In the genomic region with DNA sequence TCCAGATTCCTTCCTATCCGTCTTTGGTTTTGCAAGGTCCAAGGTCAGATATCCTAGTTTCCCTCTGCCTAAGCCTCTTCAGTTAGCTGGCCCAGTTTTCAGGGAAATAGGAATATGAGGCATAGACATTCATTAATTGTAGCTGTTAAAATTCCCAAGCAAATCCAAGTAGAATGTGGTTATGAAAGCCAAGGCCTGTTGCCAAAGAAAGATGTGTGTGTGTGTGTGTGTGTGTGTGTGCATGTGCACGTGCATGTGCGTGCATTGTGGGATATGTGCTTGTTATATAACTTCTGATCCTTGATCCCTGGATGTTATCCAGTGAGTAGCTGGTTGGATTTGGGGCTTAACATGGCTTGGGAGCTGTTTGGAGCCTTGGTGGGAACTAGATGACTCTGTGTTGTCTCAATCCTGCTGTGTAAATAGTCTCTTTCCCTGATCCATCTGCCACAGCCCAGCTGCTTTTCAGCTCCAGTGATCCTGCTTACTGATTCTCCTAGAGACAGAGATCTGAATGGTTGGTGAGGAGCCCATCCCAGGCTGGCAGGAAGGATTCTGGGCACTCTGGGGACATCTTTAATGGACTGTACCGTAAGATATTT, we compare ENCODE assay signal across 10 cellular contexts.
DNase-seq lines count a peak whose midpoint lies in the region; ATAC-seq and TF ChIP-seq lines count a peak whose summit lies in the region.
"Had no signal": no experiment of that assay in that cellular context is flagged by ENCODE, and none has a peak within 500 bp of the region (broad histone marks: within the 10 kb centered on the region; RNA-seq: fewer than 3 reads in every experiment).

No MANE protein-coding gene starts in this region.

- no peak overlapping the region for H3K4ac ChIP-seq in neuronal stem cell (ENCODE audit: low read length)

- no peak overlapping the region for H3K18ac ChIP-seq in neuronal stem cell (ENCODE audit: low read length)

- H4K8ac ChIP-seq in neuronal stem cell (ENCODE audit: low read depth, low read length): no peak overlapping the region

- in situ Hi-C loops in transverse colon (cut with MboI; ENCODE audit: low pct_ligation_motif_present in 1 of 4, low pct_unique_long_range_greater_than_20kb in 1 of 4, low sequenced_read_pairs in 3 of 4): no loop called here

- H3K4me1 Mint-ChIP-seq in CD8-positive, alpha-beta memory T cell: no peaks in the 10 kb centered on the region
- H3K4me1 Mint-ChIP-seq: IgD-negative memory B cell had no signal

- no peak overlapping the region for H3K27ac Mint-ChIP-seq in CD8-positive, alpha-beta memory T cell
- H3K27ac Mint-ChIP-seq: IgD-negative memory B cell had no signal

- H3K4me3 ChIP-seq in left lung (no peak overlapping the region), transverse colon (no peak overlapping the region), neuronal stem cell (ENCODE audit: low read length in 2 of 2) (no peak overlapping the region)
- no peak overlapping the region for H3K4me3 ChIP-seq in CD8-positive, alpha-beta memory T cell (ENCODE audit: low read length)

- peaks cover 2 to 14% of the 10 kb centered on the region in 2 donors for H3K27me3 Mint-ChIP-seq in CD8-positive, alpha-beta memory T cell

- H4K91ac ChIP-seq in neuronal stem cell (ENCODE audit: low read depth, low read length, poor library complexity): no peak overlapping the region

- no peak overlapping the region for H2BK15ac ChIP-seq in neuronal stem cell (ENCODE audit: low read length)

- H3K14ac ChIP-seq in neuronal stem cell (ENCODE audit: low read length): no peak overlapping the region

- H2BK5ac ChIP-seq in neuronal stem cell (ENCODE audit: low read length): no peak overlapping the region

- no peak overlapping the region for H3K9ac ChIP-seq in neuronal stem cell (ENCODE audit: low read depth, low read length, poor library complexity)

- no peak overlapping the region for H2BK12ac ChIP-seq in neuronal stem cell (ENCODE audit: low read length)

- CTCF ChIA-PET in CD8-positive, alpha-beta memory T cell (lab: Charles Lee): interaction anchor here (1.3 kb wide), 1 partner anchor 350 kb away, joined by 6 read pairs; no protein-coding TSS in a partner anchor

- WGBS in transverse colon (ENCODE audit: low coverage in 1 of 2), 2 donors: 25% methylated on average over 4 of the region's 4 CpGs; no CpG with 5 or more reads in 1 of the 2 donors
- WGBS in neuronal stem cell (ENCODE audit: extremely low coverage in 2 of 2, insufficient read length in 2 of 2, insufficient replicate concordance in 1 of 2), 2 donors: no CpG with 5 or more reads among the region's 4 CpGs

- H3K4me2 ChIP-seq in neuronal stem cell (ENCODE audit: insufficient read depth, low read length, poor library complexity, severe bottlenecking): no peak overlapping the region

- H3K27me3 ChIP-seq in left lung (no peaks in the 10 kb centered on the region), transverse colon (no peaks in the 10 kb centered on the region), neuronal stem cell (ENCODE audit: control insufficient read depth in 3 of 3, insufficient read depth in 3 of 3, low read depth in 1 of 3, low read length in 3 of 3) (peaks cover 0 to 5% (median 0%) of the 10 kb centered on the region in 3 experiments)
- no peaks in the 10 kb centered on the region for H3K27me3 ChIP-seq in CD8-positive, alpha-beta memory T cell (ENCODE audit: insufficient read depth, low read length, poor library complexity, severe bottlenecking)

- no peak overlapping the region for H3K23ac ChIP-seq in neuronal stem cell (ENCODE audit: low read depth, low read length, poor library complexity)

- TF ChIP-seq EP300 in transverse colon (IDR thresholded peaks at IDR 0.05; ENCODE audit: low read depth): no peak

- peak overlapping the region in 1 of 2 donors; percentile 30 for H3K27ac ChIP-seq in left lung
- H3K27ac ChIP-seq in transverse colon: peak overlapping the region; percentile 38 to 56 (median 48)
- H3K27ac ChIP-seq in neuronal stem cell (replicated peaks; ENCODE audit: low read length): no peak overlapping the region
- no peak overlapping the region for H3K27ac ChIP-seq in CD8-positive, alpha-beta memory T cell (ENCODE audit: low read depth, low read length)

- H3K4me1 ChIP-seq in left lung (no peaks in the 10 kb centered on the region), transverse colon (peaks cover 3 to 17% (median 5%) of the 10 kb centered on the region in 4 donors), neuronal stem cell (ENCODE audit: control insufficient read depth in 2 of 2, insufficient read depth in 1 of 2, low read depth in 1 of 2, low read length in 2 of 2) (peaks cover 0 to 3% of the 10 kb centered on the region in 2 donors)
- H3K4me1 ChIP-seq in CD8-positive, alpha-beta memory T cell (ENCODE audit: insufficient read depth, low read length): no peaks in the 10 kb centered on the region

- H3K9me3 Mint-ChIP-seq in CD8-positive, alpha-beta memory T cell: no peaks in the 10 kb centered on the region
- H3K9me3 Mint-ChIP-seq: IgD-negative memory B cell had no signal

- H3K36me3 ChIP-seq in left lung (no peaks in the 10 kb centered on the region), transverse colon (no peaks in the 10 kb centered on the region), neuronal stem cell (replicated peaks in 1 of 2; ENCODE audit: control insufficient read depth in 2 of 2, insufficient read depth in 2 of 2, low read length in 2 of 2) (no peaks in the 10 kb centered on the region)
- no peaks in the 10 kb centered on the region for H3K36me3 ChIP-seq in CD8-positive, alpha-beta memory T cell (ENCODE audit: insufficient read depth, low read length)

- no peak overlapping the region for H2AK5ac ChIP-seq in neuronal stem cell (ENCODE audit: low read depth, low read length)

- H3K9me3 ChIP-seq in left lung: no peaks in the 10 kb centered on the region
- H3K9me3 ChIP-seq in transverse colon: no peaks in the 10 kb centered on the region
- H3K9me3 ChIP-seq in neuronal stem cell (replicated peaks in 1 of 2; ENCODE audit: control insufficient read depth in 2 of 2, insufficient read depth in 1 of 2, low read depth in 1 of 2, low read length in 2 of 2): no peaks in the 10 kb centered on the region
- H3K9me3 ChIP-seq in CD8-positive, alpha-beta memory T cell (ENCODE audit: low read length): no peaks in the 10 kb centered on the region

- H3K79me1 ChIP-seq in neuronal stem cell (ENCODE audit: low read depth, low read length): no peaks in the 10 kb centered on the region

- H2AFZ ChIP-seq in neuronal stem cell (ENCODE audit: low read length): no peak overlapping the region

- POLR2A ChIA-PET in CD8-positive, alpha-beta memory T cell (lab: Charles Lee): no interaction called here

- H2BK120ac ChIP-seq in neuronal stem cell (ENCODE audit: low read depth, low read length): no peak overlapping the region

- H3K36me3 Mint-ChIP-seq in CD8-positive, alpha-beta memory T cell: no peaks in the 10 kb centered on the region

- TF ChIP-seq CTCF in left lung (IDR thresholded peaks at IDR 0.05) (no peak), transverse colon (IDR thresholded peaks at IDR 0.05) (no peak)

- H3K4me3 Mint-ChIP-seq in CD8-positive, alpha-beta memory T cell: no peak overlapping the region
- H3K4me3 Mint-ChIP-seq: IgD-negative memory B cell had no signal

- intact Hi-C loops in left lung (cut with DNase I): no loop called here
- intact Hi-C loops in transverse colon (cut with DNase I; ENCODE audit: low total_unique reads): no loop called here

- peak; percentile 48 for ATAC-seq in left lung
- ATAC-seq in HG03521 (IDR thresholded peaks at IDR 0.05; ENCODE audit: unreplicated experiment): no peak
- ATAC-seq: activated CD4-positive, CD25-positive, alpha-beta regulatory T cell treated with anti-CD3 and anti-CD28 coated beads, Interleukin-2, amount 50 U/mL, for 24 hours had no signal

- no peak for TF ChIP-seq POLR2A in transverse colon (IDR thresholded peaks at IDR 0.05)

- peak; percentile 47 to 78 for DNase-seq in NCI-H2081 (lab: John Stamatoyannopoulos, UW)
- DNase-seq in NCI-H2081 treated with DMSO at 0.1 percent for 48 hours (lab: John Stamatoyannopoulos, UW): no peak
- DNase-seq in brain pericyte (ENCODE audit: low read depth, low spot score): peak; percentile 69
- no peak for DNase-seq in left lung
- peak; percentile 54 for DNase-seq in transverse colon
- DNase-seq in neuronal stem cell (ENCODE audit: low spot score): no peak
- DNase-seq in CD8-positive, alpha-beta memory T cell: no peak

Comparison
In these comparisons a context has a peak if more than half of its experiments do, and no peak if none do; other contexts are left out.
1. DNase-seq: peak in NCI-H2081 (2 of 2), brain pericyte (single experiment) and transverse colon (single experiment); none in NCI-H2081 treated with DMSO at 0.1 percent for 48 hours (single experiment), left lung (0 of 2), neuronal stem cell (single experiment) and CD8-positive, alpha-beta memory T cell (0 of 5).
2. H3K27ac ChIP-seq: peak in transverse colon (4 of 4); none in neuronal stem cell (single experiment) and CD8-positive, alpha-beta memory T cell (single experiment).